Comparison of ENCODE assay signal across 9 cellular contexts in the genomic region with DNA sequence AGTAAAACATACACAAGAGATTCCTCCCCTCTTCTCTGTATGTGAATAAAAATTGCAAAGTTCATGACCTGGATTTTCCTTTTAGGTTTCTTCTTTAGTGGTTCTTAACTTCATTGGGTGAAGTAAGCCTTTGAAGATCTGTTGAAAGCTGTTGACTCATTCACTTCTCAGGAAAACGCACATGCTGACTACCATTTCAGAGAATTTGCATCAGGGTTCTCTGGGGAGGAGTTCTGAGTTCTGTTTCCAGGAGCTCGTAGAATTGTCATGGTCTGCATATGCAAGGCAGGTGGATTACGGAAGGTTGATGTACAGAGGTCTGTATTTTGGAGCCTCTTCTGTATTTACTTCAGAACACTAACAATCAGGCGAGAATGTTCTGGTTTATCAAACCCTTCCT. TPM values are rescaled to one million over a fixed set of nuclear protein-coding genes. Genes with fewer than 3 reads are reported as not detected.
DNase-seq lines count a peak whose midpoint lies in the region; ATAC-seq and TF ChIP-seq lines count a peak whose summit lies in the region.
"Had no signal": no experiment of that assay in that cellular context is flagged by ENCODE, and none has a peak within 500 bp of the region (broad histone marks: within the 10 kb centered on the region; RNA-seq: fewer than 3 reads in every experiment).

No MANE protein-coding gene starts in this region.

- H3K4me3 ChIP-seq in AG09309 (ENCODE audit: control insufficient read depth, low read depth, low read length), result no peak overlapping the region

- peaks cover 8% of the 10 kb centered on the region for H3K27me3 Mint-ChIP-seq in HFFc6 (ENCODE audit: insufficient read depth)
- H3K27me3 Mint-ChIP-seq in activated CD8-positive, alpha-beta T cell treated with anti-CD3 and anti-CD28 coated beads for 36 hours, result peaks cover 44% of the 10 kb centered on the region

- H3K36me3 Mint-ChIP-seq in HFFc6 (ENCODE audit: low read depth), result no peaks in the 10 kb centered on the region
- H3K36me3 Mint-ChIP-seq in activated CD8-positive, alpha-beta T cell treated with anti-CD3 and anti-CD28 coated beads for 36 hours (ENCODE audit: low read depth), result no peaks in the 10 kb centered on the region

- peak; percentile 81 for ATAC-seq in activated CD8-positive, alpha-beta T cell treated with anti-CD3 and anti-CD28 coated beads for 36 hours
- ATAC-seq in GM19328 (IDR thresholded peaks at IDR 0.05; ENCODE audit: unreplicated experiment) (no peak), HG02973 (IDR thresholded peaks at IDR 0.05; ENCODE audit: unreplicated experiment) (no peak)
- ATAC-seq: gastrocnemius medialis had no signal

- H3K4me3 Mint-ChIP-seq in HFFc6, result no peak overlapping the region; the same call in 1 of the 2 replicates
- H3K4me3 Mint-ChIP-seq in activated CD8-positive, alpha-beta T cell treated with anti-CD3 and anti-CD28 coated beads for 36 hours, result peak overlapping the region; percentile 74

- TF ChIP-seq CTCF in AG09309 (IDR thresholded peaks at IDR 0.05; ENCODE audit: control insufficient read depth, insufficient read depth, low read depth, low read length, missing control alignments), result no peak
- TF ChIP-seq CTCF in HFFc6 (IDR thresholded peaks at IDR 0.05), result no peak
- TF ChIP-seq CTCF in activated CD8-positive, alpha-beta T cell treated with anti-CD3 and anti-CD28 coated beads for 36 hours (IDR thresholded peaks at IDR 0.05), result no peak

- CTCF ChIA-PET in activated CD8-positive, alpha-beta T cell treated with anti-CD3 and anti-CD28 coated beads for 36 hours (lab: Charles Lee), result interaction anchor here (0.6 to 1.0 kb wide), 2 partner anchors 14 to 83 kb away, joined by 3 to 4 read pairs; no protein-coding TSS in a partner anchor

- POLR2A ChIA-PET in activated CD8-positive, alpha-beta T cell treated with anti-CD3 and anti-CD28 coated beads for 36 hours (lab: Charles Lee), result interaction anchor here (0.6 to 1.9 kb wide), 2 partner anchors 21 to 83 kb away, joined by 3 to 7 read pairs; no protein-coding TSS in a partner anchor

- H3K4me1 Mint-ChIP-seq in HFFc6 (ENCODE audit: low read depth), result peaks cover 31% of the 10 kb centered on the region
- H3K4me1 Mint-ChIP-seq in activated CD8-positive, alpha-beta T cell treated with anti-CD3 and anti-CD28 coated beads for 36 hours (ENCODE audit: low read depth), result peaks cover 40% of the 10 kb centered on the region

- DNase-seq in AG09309 (ENCODE audit: low read depth) (peak; percentile 67), HFFc6 (peak; percentile 68), islet precursor cell (peak; percentile 77), globus pallidus (ENCODE audit: low spot score) (no peak), NCI-H2081 treated with DMSO at 0.1 percent for 48 hours (lab: John Stamatoyannopoulos, UW) (no peak)
- peak; percentile 69 for DNase-seq in activated CD8-positive, alpha-beta T cell treated with anti-CD3 and anti-CD28 coated beads for 36 hours
- DNase-seq: gastrocnemius medialis had no signal

- H3K9me3 Mint-ChIP-seq in HFFc6, result no peaks in the 10 kb centered on the region
- H3K9me3 Mint-ChIP-seq in activated CD8-positive, alpha-beta T cell treated with anti-CD3 and anti-CD28 coated beads for 36 hours, result no peaks in the 10 kb centered on the region

- H3K27ac Mint-ChIP-seq in HFFc6, result peak overlapping the region; percentile 20; the same call in 1 of the 2 replicates
- peak overlapping the region; percentile 85 for H3K27ac Mint-ChIP-seq in activated CD8-positive, alpha-beta T cell treated with anti-CD3 and anti-CD28 coated beads for 36 hours

- intact Hi-C loops in activated CD8-positive, alpha-beta T cell treated with anti-CD3 and anti-CD28 coated beads for 36 hours (cut with micrococcal nuclease), result loop anchor here (2.0 kb wide), 1 partner anchor 79 kb away; a partner anchor contains a TSS

RNA-seq across cellular contexts. Expression of a gene that starts 1.0 kb away (rescaled TPM):
- total RNA-seq in HFFc6 (2021; fragmentation: NEBNext Ultra II Directional; extraction: Animal tissue kit (Norgen Biotek cat#: 25700)), result under 1 TPM in 5 of 6 experiments, not detected in 1; 0.18 to 0.63 (median 0.21) TPM
- total RNA-seq in activated CD8-positive, alpha-beta T cell treated with anti-CD3 and anti-CD28 coated beads for 36 hours, result 1 to 10 TPM; 1.0 to 2.0 TPM

Comparison
In these comparisons a context has a peak if more than half of its experiments do, and no peak if none do; other contexts are left out.
1. DNase-seq: peak in AG09309 (single experiment), HFFc6 (single experiment), activated CD8-positive, alpha-beta T cell treated with anti-CD3 and anti-CD28 coated beads for 36 hours (single experiment) and islet precursor cell (single experiment); none in globus pallidus (single experiment) and NCI-H2081 treated with DMSO at 0.1 percent for 48 hours (single experiment).